ENCODE assay signal across 1 cellular context in genomic region chr5:171295299-171295698, GRCh38.
TF ChIP-seq lines count a peak whose summit lies in the region.

No MANE protein-coding gene starts in this region.

TF ChIP-seq in HCT116, 20 proteins besides CTCF, POLR2A, EP300 and RAD21:
- TF ChIP-seq FOSL1 (IDR thresholded peaks at IDR 0.05; ENCODE audit: low read depth) = 0 out of 2 replicates have a peak, but pooled peaks have one; percentile 18
- TF ChIP-seq YY1 (IDR thresholded peaks at IDR 0.05; ENCODE audit: extremely low read depth, insufficient replicate concordance, low read depth, low read length) = no peak
- no peak for TF ChIP-seq EZH2phosphoT487 (IDR thresholded peaks at IDR 0.05; ENCODE audit: borderline replicate concordance)
